In the genomic region with DNA sequence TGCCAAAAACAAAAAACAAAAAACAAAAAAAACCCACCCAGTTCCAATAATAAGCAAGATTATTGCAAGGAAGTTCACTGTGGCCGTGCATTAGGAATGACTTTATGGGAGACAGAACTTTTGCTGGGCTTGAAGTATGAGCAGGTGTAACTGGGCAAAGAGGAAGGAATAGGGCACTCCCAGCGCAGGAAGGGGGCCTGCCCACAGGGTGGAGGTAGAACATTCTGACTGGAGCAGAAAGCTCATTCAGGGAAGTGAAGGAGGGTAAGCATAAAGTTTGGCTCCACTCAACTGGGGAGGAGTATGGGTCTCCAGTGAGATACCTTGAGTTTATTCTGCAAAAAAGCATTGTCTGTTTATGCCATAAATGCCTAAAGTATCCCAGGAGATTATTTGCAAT, we compare ENCODE assay signal across 15 cellular contexts. TPM values are rescaled to one million over a fixed set of nuclear protein-coding genes. Genes with fewer than 3 reads are reported as not detected.
A peak's percentile ranks its signal among the peaks of the same experiment; 100 is the strongest.
DNase-seq lines count a peak whose midpoint lies in the region; ATAC-seq, FAIRE-seq and TF ChIP-seq lines count a peak whose summit lies in the region.
"Had no signal": no experiment of that assay in that cellular context is flagged by ENCODE, and none has a peak within 500 bp of the region (broad histone marks: within the 10 kb centered on the region; RNA-seq: fewer than 3 reads in every experiment).

No MANE protein-coding gene starts in this region.

- peaks cover 12% of the 10 kb centered on the region for H3K4me1 ChIP-seq in left ventricle myocardium inferior
- H3K4me1 ChIP-seq in NT2/D1 (ENCODE audit: insufficient read depth, insufficient read length): no peaks in the 10 kb centered on the region
- no peaks in the 10 kb centered on the region for H3K4me1 ChIP-seq in foreskin keratinocyte
- peaks cover 0 to 5% of the 10 kb centered on the region in 2 donors for H3K4me1 ChIP-seq in neuronal stem cell (ENCODE audit: control insufficient read depth in 2 of 2, insufficient read depth in 1 of 2, low read depth in 1 of 2, low read length in 2 of 2)
- H3K4me1 ChIP-seq in lower lobe of right lung: no peaks in the 10 kb centered on the region
- H3K4me1 ChIP-seq: SJSA1 had no signal

- no peak overlapping the region for H2BK120ac ChIP-seq in neuronal stem cell (ENCODE audit: low read depth, low read length)

- H3K18ac ChIP-seq in neuronal stem cell (ENCODE audit: low read length): no peak overlapping the region

- no peak overlapping the region for H2BK5ac ChIP-seq in neuronal stem cell (ENCODE audit: low read length)

- DNase-seq in left ventricle myocardium inferior: no peak
- DNase-seq in left cardiac atrium: no peak
- DNase-seq in NT2/D1 (ENCODE audit: low read depth, low spot score): peak; percentile 44
- DNase-seq in foreskin keratinocyte: no peak
- no peak for DNase-seq in urothelium cell line (ENCODE audit: low spot score)
- no peak for DNase-seq in neuronal stem cell (ENCODE audit: low spot score)
- DNase-seq in lower lobe of right lung: no peak
- DNase-seq: activated naive CD4-positive, alpha-beta T cell treated with anti-CD3 and anti-CD28 coated beads, Interleukin-2, amount 10 ng/mL, durations not matched to agents 7 days and 5 days; C1 segment of cervical spinal cord; mesenchymal stem cell; NCI-H1694; retina had no signal

- no peak overlapping the region for H3K4ac ChIP-seq in neuronal stem cell (ENCODE audit: low read length)

- no peak overlapping the region for H3K9ac ChIP-seq in NT2/D1 (ENCODE audit: insufficient read length, low read depth)
- H3K9ac ChIP-seq in neuronal stem cell (ENCODE audit: low read depth, low read length, poor library complexity): no peak overlapping the region

- intact Hi-C loops in left ventricle myocardium inferior (cut with micrococcal nuclease) (no loop called here), left cardiac atrium (cut with DNase I) (no loop called here), lower lobe of right lung (cut with DNase I) (no loop called here)

- H3K4me2 ChIP-seq in neuronal stem cell (ENCODE audit: insufficient read depth, low read length, poor library complexity, severe bottlenecking): no peak overlapping the region

- H3K27me3 ChIP-seq in left ventricle myocardium inferior (ENCODE audit: low read depth) (no peaks in the 10 kb centered on the region), NT2/D1 (ENCODE audit: insufficient read depth, insufficient read length) (no peaks in the 10 kb centered on the region), foreskin keratinocyte (peaks cover 43% of the 10 kb centered on the region), neuronal stem cell (ENCODE audit: control insufficient read depth in 3 of 3, insufficient read depth in 3 of 3, low read depth in 1 of 3, low read length in 3 of 3) (peaks cover 0 to 9% (median 0%) of the 10 kb centered on the region in 3 experiments), lower lobe of right lung (ENCODE audit: low read depth) (peaks cover 3% of the 10 kb centered on the region)

- H3K27ac ChIP-seq in left ventricle myocardium inferior (replicated peaks) (peak overlapping the region; percentile 17), foreskin keratinocyte (no peak overlapping the region), neuronal stem cell (replicated peaks; ENCODE audit: low read length) (no peak overlapping the region), lower lobe of right lung (no peak overlapping the region)
- H3K27ac ChIP-seq: SJSA1 had no signal

- no peak overlapping the region for H4K91ac ChIP-seq in neuronal stem cell (ENCODE audit: low read depth, low read length, poor library complexity)

- H2AK5ac ChIP-seq in neuronal stem cell (ENCODE audit: low read depth, low read length): no peak overlapping the region

- no peak overlapping the region for H3K23ac ChIP-seq in neuronal stem cell (ENCODE audit: low read depth, low read length, poor library complexity)

- peak; percentile 44 for FAIRE-seq in urothelium cell line (lab: Jason Lieb, UNC)
- FAIRE-seq: GM12878 had no signal

- H4K8ac ChIP-seq in neuronal stem cell (ENCODE audit: low read depth, low read length): no peak overlapping the region

- H2BK15ac ChIP-seq in neuronal stem cell (ENCODE audit: low read length): no peak overlapping the region

- H3K9me3 ChIP-seq in left ventricle myocardium inferior (replicated peaks) (no peaks in the 10 kb centered on the region), NT2/D1 (ENCODE audit: insufficient read depth, low read length) (no peaks in the 10 kb centered on the region; the same call in 1 of the 2 replicates), neuronal stem cell (replicated peaks in 1 of 2; ENCODE audit: control insufficient read depth in 2 of 2, insufficient read depth in 1 of 2, low read depth in 1 of 2, low read length in 2 of 2) (no peaks in the 10 kb centered on the region), lower lobe of right lung (no peaks in the 10 kb centered on the region)

- no peak overlapping the region for H2BK12ac ChIP-seq in neuronal stem cell (ENCODE audit: low read length)

- no CpG with 5 or more reads among the region's 2 CpGs for WGBS in neuronal stem cell (ENCODE audit: extremely low coverage in 2 of 2, insufficient read length in 2 of 2, insufficient replicate concordance in 1 of 2), 2 donors

- no peak overlapping the region for H3K4me3 ChIP-seq in left ventricle myocardium inferior
- H3K4me3 ChIP-seq in NT2/D1 (ENCODE audit: insufficient read length, low read depth): no peak overlapping the region
- H3K4me3 ChIP-seq in neuronal stem cell (ENCODE audit: low read length in 2 of 2): no peak overlapping the region
- H3K4me3 ChIP-seq in lower lobe of right lung: no peak overlapping the region
- H3K4me3 ChIP-seq: GM12878, SJSA1 had no signal

- TF ChIP-seq CTCF in left ventricle myocardium inferior (IDR thresholded peaks at IDR 0.05; ENCODE audit: borderline replicate concordance): peak; percentile 27
- TF ChIP-seq CTCF in foreskin keratinocyte (conservative IDR thresholded peaks at IDR 0.05): peak; percentile 31
- no peak for TF ChIP-seq CTCF in lower lobe of right lung (IDR thresholded peaks at IDR 0.05)

- no peak overlapping the region for H3K14ac ChIP-seq in neuronal stem cell (ENCODE audit: low read length)

- H3K79me1 ChIP-seq in neuronal stem cell (ENCODE audit: low read depth, low read length): no peaks in the 10 kb centered on the region

- H2AFZ ChIP-seq in neuronal stem cell (ENCODE audit: low read length): no peak overlapping the region

- ATAC-seq in left cardiac atrium (no peak), foreskin keratinocyte (no peak), GM18909 (IDR thresholded peaks at IDR 0.05; ENCODE audit: poor library complexity, unreplicated experiment) (no peak), lower lobe of right lung (no peak)
- ATAC-seq: GM12878 had no signal

- H3K36me3 ChIP-seq in left ventricle myocardium inferior (no peaks in the 10 kb centered on the region), NT2/D1 (ENCODE audit: insufficient read depth, insufficient read length, low read length) (no peaks in the 10 kb centered on the region), neuronal stem cell (replicated peaks in 1 of 2; ENCODE audit: control insufficient read depth in 2 of 2, insufficient read depth in 2 of 2, low read length in 2 of 2) (no peaks in the 10 kb centered on the region), lower lobe of right lung (no peaks in the 10 kb centered on the region)
- H3K36me3 ChIP-seq: SJSA1 had no signal

RNA-seq across cellular contexts. Expression of gene WIPF3, which starts 42.1 kb away (rescaled TPM):
- total RNA-seq in left ventricle myocardium inferior: 8.0 TPM
- total RNA-seq in left cardiac atrium: 1 to 10 TPM; 1.8 to 3.8 TPM
- total RNA-seq in foreskin keratinocyte: 0.41 and 0.63 TPM in 2 replicates
- 0.31 and 0.50 TPM in 2 replicates for polyA plus RNA-seq in foreskin keratinocyte
- polyA plus RNA-seq in neuronal stem cell (2013, experiment 1 of 2): 14.8 TPM
- polyA plus RNA-seq in neuronal stem cell (2013, experiment 2 of 2): 15.7 TPM
- total RNA-seq in lower lobe of right lung: 0.95 TPM
- total RNA-seq: SJSA1 had no signal
